In the genomic region with DNA sequence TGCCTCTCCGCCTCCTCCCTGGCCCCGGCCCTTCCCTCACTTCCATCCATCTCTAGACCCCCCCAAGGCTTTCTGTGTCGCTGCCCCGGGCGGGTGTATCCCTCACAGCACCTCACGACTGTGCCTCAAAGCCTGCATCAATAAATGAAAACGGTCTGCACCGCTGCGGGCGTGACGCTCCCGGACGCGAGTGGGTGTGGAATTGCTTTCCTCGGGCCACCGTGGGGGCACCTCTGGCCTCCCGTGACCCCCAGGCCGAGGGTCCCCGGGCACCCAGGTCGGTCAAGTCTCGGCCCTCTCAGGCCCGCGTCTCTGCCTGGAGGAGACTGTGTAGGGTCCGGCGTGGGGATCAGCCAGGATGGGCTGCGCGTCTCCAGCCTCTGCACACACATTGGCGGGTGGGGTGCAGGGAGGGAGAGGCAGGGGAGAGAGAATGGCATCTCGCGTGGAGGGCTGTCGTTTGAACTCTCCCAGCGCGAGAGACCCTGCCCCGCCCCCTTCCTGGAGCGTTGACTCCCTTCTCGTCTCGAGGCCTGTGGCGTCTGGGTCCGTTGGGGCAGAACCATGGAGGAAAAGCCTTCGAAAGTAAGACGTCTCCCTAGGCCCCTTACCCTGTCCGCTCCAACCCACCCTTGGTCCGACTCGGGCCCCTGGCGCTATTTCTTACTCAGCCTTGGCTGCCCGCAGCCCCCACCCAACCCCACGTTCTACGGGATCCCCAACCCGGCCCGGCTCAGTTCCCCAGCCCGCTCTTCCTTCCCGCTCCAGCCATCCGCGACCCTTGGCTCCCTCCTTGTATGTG, we compare ENCODE assay signal across 1 cellular context.
TF ChIP-seq lines count a peak whose summit lies in the region.

A gene with protein sequence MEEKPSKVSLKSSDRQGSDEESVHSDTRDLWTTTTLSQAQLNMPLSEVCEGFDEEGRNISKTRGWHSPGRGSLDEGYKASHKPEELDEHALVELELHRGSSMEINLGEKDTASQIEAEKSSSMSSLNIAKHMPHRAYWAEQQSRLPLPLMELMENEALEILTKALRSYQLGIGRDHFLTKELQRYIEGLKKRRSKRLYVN (plus strand): TSS at position 512 of the 802 bp plus-strand sequence. CDS start 53 bp downstream, at position 565.

TF ChIP-seq in WTC11, 78 proteins besides CTCF, POLR2A, EP300 and RAD21 (continued from another document):
- TF ChIP-seq, protein P1, sequence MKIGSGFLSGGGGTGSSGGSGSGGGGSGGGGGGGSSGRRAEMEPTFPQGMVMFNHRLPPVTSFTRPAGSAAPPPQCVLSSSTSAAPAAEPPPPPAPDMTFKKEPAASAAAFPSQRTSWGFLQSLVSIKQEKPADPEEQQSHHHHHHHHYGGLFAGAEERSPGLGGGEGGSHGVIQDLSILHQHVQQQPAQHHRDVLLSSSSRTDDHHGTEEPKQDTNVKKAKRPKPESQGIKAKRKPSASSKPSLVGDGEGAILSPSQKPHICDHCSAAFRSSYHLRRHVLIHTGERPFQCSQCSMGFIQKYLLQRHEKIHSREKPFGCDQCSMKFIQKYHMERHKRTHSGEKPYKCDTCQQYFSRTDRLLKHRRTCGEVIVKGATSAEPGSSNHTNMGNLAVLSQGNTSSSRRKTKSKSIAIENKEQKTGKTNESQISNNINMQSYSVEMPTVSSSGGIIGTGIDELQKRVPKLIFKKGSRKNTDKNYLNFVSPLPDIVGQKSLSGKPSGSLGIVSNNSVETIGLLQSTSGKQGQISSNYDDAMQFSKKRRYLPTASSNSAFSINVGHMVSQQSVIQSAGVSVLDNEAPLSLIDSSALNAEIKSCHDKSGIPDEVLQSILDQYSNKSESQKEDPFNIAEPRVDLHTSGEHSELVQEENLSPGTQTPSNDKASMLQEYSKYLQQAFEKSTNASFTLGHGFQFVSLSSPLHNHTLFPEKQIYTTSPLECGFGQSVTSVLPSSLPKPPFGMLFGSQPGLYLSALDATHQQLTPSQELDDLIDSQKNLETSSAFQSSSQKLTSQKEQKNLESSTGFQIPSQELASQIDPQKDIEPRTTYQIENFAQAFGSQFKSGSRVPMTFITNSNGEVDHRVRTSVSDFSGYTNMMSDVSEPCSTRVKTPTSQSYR (CRISPR knock-in tag; IDR thresholded peaks at IDR 0.05): no peak
- TF ChIP-seq, protein P2, sequence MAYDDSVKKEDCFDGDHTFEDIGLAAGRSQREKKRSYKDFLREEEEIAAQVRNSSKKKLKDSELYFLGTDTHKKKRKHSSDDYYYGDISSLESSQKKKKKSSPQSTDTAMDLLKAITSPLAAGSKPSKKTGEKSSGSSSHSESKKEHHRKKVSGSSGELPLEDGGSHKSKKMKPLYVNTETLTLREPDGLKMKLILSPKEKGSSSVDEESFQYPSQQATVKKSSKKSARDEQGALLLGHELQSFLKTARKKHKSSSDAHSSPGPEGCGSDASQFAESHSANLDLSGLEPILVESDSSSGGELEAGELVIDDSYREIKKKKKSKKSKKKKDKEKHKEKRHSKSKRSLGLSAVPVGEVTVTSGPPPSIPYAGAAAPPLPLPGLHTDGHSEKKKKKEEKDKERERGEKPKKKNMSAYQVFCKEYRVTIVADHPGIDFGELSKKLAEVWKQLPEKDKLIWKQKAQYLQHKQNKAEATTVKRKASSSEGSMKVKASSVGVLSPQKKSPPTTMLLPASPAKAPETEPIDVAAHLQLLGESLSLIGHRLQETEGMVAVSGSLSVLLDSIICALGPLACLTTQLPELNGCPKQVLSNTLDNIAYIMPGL (CRISPR knock-in tag; IDR thresholded peaks at IDR 0.05): 0 out of 2 replicates have a peak, but pooled peaks have one; percentile 6
- no peak for TF ChIP-seq TP53 (CRISPR knock-in tag; IDR thresholded peaks at IDR 0.05)
- TF ChIP-seq MXD4 (CRISPR knock-in tag; IDR thresholded peaks at IDR 0.05; ENCODE audit: borderline replicate concordance): no peak
- TF ChIP-seq JUN (CRISPR knock-in tag; IDR thresholded peaks at IDR 0.05): no peak
- TF ChIP-seq, protein P3, sequence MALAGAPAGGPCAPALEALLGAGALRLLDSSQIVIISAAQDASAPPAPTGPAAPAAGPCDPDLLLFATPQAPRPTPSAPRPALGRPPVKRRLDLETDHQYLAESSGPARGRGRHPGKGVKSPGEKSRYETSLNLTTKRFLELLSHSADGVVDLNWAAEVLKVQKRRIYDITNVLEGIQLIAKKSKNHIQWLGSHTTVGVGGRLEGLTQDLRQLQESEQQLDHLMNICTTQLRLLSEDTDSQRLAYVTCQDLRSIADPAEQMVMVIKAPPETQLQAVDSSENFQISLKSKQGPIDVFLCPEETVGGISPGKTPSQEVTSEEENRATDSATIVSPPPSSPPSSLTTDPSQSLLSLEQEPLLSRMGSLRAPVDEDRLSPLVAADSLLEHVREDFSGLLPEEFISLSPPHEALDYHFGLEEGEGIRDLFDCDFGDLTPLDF (CRISPR knock-in tag; IDR thresholded peaks at IDR 0.05): no peak
- TF ChIP-seq, protein P4, sequence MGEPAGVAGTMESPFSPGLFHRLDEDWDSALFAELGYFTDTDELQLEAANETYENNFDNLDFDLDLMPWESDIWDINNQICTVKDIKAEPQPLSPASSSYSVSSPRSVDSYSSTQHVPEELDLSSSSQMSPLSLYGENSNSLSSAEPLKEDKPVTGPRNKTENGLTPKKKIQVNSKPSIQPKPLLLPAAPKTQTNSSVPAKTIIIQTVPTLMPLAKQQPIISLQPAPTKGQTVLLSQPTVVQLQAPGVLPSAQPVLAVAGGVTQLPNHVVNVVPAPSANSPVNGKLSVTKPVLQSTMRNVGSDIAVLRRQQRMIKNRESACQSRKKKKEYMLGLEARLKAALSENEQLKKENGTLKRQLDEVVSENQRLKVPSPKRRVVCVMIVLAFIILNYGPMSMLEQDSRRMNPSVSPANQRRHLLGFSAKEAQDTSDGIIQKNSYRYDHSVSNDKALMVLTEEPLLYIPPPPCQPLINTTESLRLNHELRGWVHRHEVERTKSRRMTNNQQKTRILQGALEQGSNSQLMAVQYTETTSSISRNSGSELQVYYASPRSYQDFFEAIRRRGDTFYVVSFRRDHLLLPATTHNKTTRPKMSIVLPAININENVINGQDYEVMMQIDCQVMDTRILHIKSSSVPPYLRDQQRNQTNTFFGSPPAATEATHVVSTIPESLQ (CRISPR knock-in tag; IDR thresholded peaks at IDR 0.05): 0 out of 2 replicates have a peak, but pooled peaks have one; percentile 40
- TF ChIP-seq, protein P5, sequence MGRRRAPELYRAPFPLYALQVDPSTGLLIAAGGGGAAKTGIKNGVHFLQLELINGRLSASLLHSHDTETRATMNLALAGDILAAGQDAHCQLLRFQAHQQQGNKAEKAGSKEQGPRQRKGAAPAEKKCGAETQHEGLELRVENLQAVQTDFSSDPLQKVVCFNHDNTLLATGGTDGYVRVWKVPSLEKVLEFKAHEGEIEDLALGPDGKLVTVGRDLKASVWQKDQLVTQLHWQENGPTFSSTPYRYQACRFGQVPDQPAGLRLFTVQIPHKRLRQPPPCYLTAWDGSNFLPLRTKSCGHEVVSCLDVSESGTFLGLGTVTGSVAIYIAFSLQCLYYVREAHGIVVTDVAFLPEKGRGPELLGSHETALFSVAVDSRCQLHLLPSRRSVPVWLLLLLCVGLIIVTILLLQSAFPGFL (CRISPR knock-in tag; IDR thresholded peaks at IDR 0.05; ENCODE audit: borderline replicate concordance): no peak
- TF ChIP-seq OVOL2 (CRISPR knock-in tag; IDR thresholded peaks at IDR 0.05; ENCODE audit: borderline replicate concordance): no peak
